In genomic region chr5:131206061-131206460, GRCh38 we compare ENCODE assay signal across 17 cellular contexts. TPM values are rescaled to one million over a fixed set of nuclear protein-coding genes. Genes with fewer than 3 reads are reported as not detected.
DNase-seq lines count a peak whose midpoint lies in the region; ATAC-seq and TF ChIP-seq lines count a peak whose summit lies in the region.
"Had no signal": no experiment of that assay in that cellular context is flagged by ENCODE, and none has a peak within 500 bp of the region (broad histone marks: within the 10 kb centered on the region; RNA-seq: fewer than 3 reads in every experiment).

No MANE protein-coding gene starts in this region.

- H3K9me2 ChIP-seq in OCI-LY1 (ENCODE audit: low read depth, low read length) = no peaks in the 10 kb centered on the region

- H4K20me1 ChIP-seq in OCI-LY1 (ENCODE audit: insufficient read depth, low read length) = no peaks in the 10 kb centered on the region

- H3K27ac ChIP-seq in CD4-positive, alpha-beta T cell (ENCODE audit: low read depth, low read length) = no peak overlapping the region
- H3K27ac ChIP-seq in OCI-LY1 (ENCODE audit: low read depth, low read length, poor library complexity, severe bottlenecking) = peak overlapping the region; percentile 6
- H3K27ac ChIP-seq: C4-2B, SJCRH30 had no signal

- POLR2A ChIA-PET in CD4-positive, alpha-beta T cell (lab: Charles Lee) = interaction anchor here (1.2 to 1.9 kb wide), 2 partner anchors 47 to 53 kb away, joined by 3 to 4 read pairs; no protein-coding TSS in a partner anchor
- POLR2A ChIA-PET in activated CD8-positive, alpha-beta T cell treated with anti-CD3 and anti-CD28 coated beads, Interleukin-2, amount 10 ng/mL, durations not matched to agents 7 days and 5 days (lab: Charles Lee) = interaction anchor here (0.7 to 3.1 kb wide), 3 partner anchors 18 to 58 kb away, joined by 3 to 12 read pairs (median 3); partner anchors contain the start of gene CDC42SE2

- 0 out of 2 replicates have a peak, but pooled peaks cover 7% of the 10 kb centered on the region for H3K36me3 ChIP-seq in OCI-LY1 (ENCODE audit: insufficient read depth, low read length)
- H3K36me3 ChIP-seq: MG63, SJCRH30 had no signal

- no peak overlapping the region for H3K4me2 ChIP-seq in OCI-LY1 (ENCODE audit: low read length)

- CTCF ChIA-PET in CD4-positive, alpha-beta T cell (lab: Charles Lee) = no interaction called here
- CTCF ChIA-PET in activated CD8-positive, alpha-beta T cell treated with anti-CD3 and anti-CD28 coated beads, Interleukin-2, amount 10 ng/mL, durations not matched to agents 7 days and 5 days (lab: Charles Lee) = interaction anchor here (1.2 kb wide), 1 partner anchor 61 kb away, joined by 3 read pairs; no protein-coding TSS in a partner anchor

- peaks cover 4% of the 10 kb centered on the region for H3F3A ChIP-seq in OCI-LY1 (ENCODE audit: insufficient read depth, low read length)

- H3K36me3 Mint-ChIP-seq in CD4-positive, alpha-beta T cell (ENCODE audit: low read depth) = peaks cover 5% of the 10 kb centered on the region
- H3K36me3 Mint-ChIP-seq in natural killer cell treated with Interleukin-12 subunit alpha and Interleukin-12 subunit beta and Interleukin-15 and Interleukin-18, amount 100 ng/mL, for 72 hours = no peaks in the 10 kb centered on the region
- H3K36me3 Mint-ChIP-seq in nephron progenitor cell (ENCODE audit: low read depth) = no peaks in the 10 kb centered on the region
- H3K36me3 Mint-ChIP-seq in activated CD8-positive, alpha-beta T cell treated with anti-CD3 and anti-CD28 coated beads, Interleukin-2, amount 10 ng/mL, durations not matched to agents 7 days and 5 days (ENCODE audit: low read depth) = peaks cover 4% of the 10 kb centered on the region

- H3K27ac Mint-ChIP-seq in CD4-positive, alpha-beta T cell = peak overlapping the region; percentile 96
- H3K27ac Mint-ChIP-seq in natural killer cell treated with Interleukin-12 subunit alpha and Interleukin-12 subunit beta and Interleukin-15 and Interleukin-18, amount 100 ng/mL, for 72 hours = peak overlapping the region; percentile 31 to 72
- no peak overlapping the region for H3K27ac Mint-ChIP-seq in nephron progenitor cell
- H3K27ac Mint-ChIP-seq in activated CD8-positive, alpha-beta T cell treated with anti-CD3 and anti-CD28 coated beads, Interleukin-2, amount 10 ng/mL, durations not matched to agents 7 days and 5 days = no peak overlapping the region

- H3K4me1 ChIP-seq in OCI-LY1 (ENCODE audit: insufficient read depth, low read length, severe bottlenecking) = peaks cover 40% of the 10 kb centered on the region
- H3K4me1 ChIP-seq: SJCRH30 had no signal

- no peak for DNase-seq in CD4-positive, alpha-beta T cell
- DNase-seq in left colon (no peak), NCI-H2081 (lab: John Stamatoyannopoulos, UW) (no peak), nephron progenitor cell (no peak), AML-193 (lab: John Stamatoyannopoulos, UW) (no peak)
- DNase-seq in natural killer cell treated with Interleukin-12 subunit alpha and Interleukin-12 subunit beta and Interleukin-15 and Interleukin-18, amount 100 ng/mL, for 72 hours (ENCODE audit: low spot score) = no peak
- no peak for DNase-seq in activated CD8-positive, alpha-beta T cell treated with anti-CD3 and anti-CD28 coated beads, Interleukin-2, amount 10 ng/mL, durations not matched to agents 7 days and 5 days
- DNase-seq: DMS79, IMR-90, MG63, NCI-H1092, NCI-H1436, NCI-H187 treated with DMSO at 0.1 percent for 48 hours, NCI-H69, SJCRH30 had no signal

- peaks cover 39% of the 10 kb centered on the region for H3K4me1 Mint-ChIP-seq in CD4-positive, alpha-beta T cell (ENCODE audit: low read depth)
- peaks cover 33 to 39% of the 10 kb centered on the region in 2 donors for H3K4me1 Mint-ChIP-seq in natural killer cell treated with Interleukin-12 subunit alpha and Interleukin-12 subunit beta and Interleukin-15 and Interleukin-18, amount 100 ng/mL, for 72 hours (ENCODE audit: low read depth in 2 of 2)
- peaks cover 22% of the 10 kb centered on the region for H3K4me1 Mint-ChIP-seq in nephron progenitor cell
- peaks cover 34% of the 10 kb centered on the region for H3K4me1 Mint-ChIP-seq in activated CD8-positive, alpha-beta T cell treated with anti-CD3 and anti-CD28 coated beads, Interleukin-2, amount 10 ng/mL, durations not matched to agents 7 days and 5 days (ENCODE audit: low read depth)

- H2AFZ ChIP-seq in OCI-LY1 (ENCODE audit: low read length) = no peak overlapping the region

- no peak overlapping the region for H3K4me3 ChIP-seq in OCI-LY1 (ENCODE audit: low read depth, low read length, poor library complexity, severe bottlenecking)
- H3K4me3 ChIP-seq: MG63, SJCRH30 had no signal

- H3K9me3 Mint-ChIP-seq in CD4-positive, alpha-beta T cell = peaks cover 2% of the 10 kb centered on the region
- H3K9me3 Mint-ChIP-seq in natural killer cell treated with Interleukin-12 subunit alpha and Interleukin-12 subunit beta and Interleukin-15 and Interleukin-18, amount 100 ng/mL, for 72 hours = no peaks in the 10 kb centered on the region
- H3K9me3 Mint-ChIP-seq in nephron progenitor cell = no peaks in the 10 kb centered on the region
- no peaks in the 10 kb centered on the region for H3K9me3 Mint-ChIP-seq in activated CD8-positive, alpha-beta T cell treated with anti-CD3 and anti-CD28 coated beads, Interleukin-2, amount 10 ng/mL, durations not matched to agents 7 days and 5 days (ENCODE audit: insufficient read depth)

- no peak for TF ChIP-seq CTCF in CD4-positive, alpha-beta T cell (IDR thresholded peaks at IDR 0.05)
- TF ChIP-seq CTCF in OCI-LY1 (IDR thresholded peaks at IDR 0.05; ENCODE audit: low read length) = no peak
- TF ChIP-seq CTCF in nephron progenitor cell (IDR thresholded peaks at IDR 0.05) = no peak

- no peaks in the 10 kb centered on the region for H3K27me3 ChIP-seq in CD4-positive, alpha-beta T cell (ENCODE audit: control insufficient read depth, insufficient read depth, low read length)
- no peaks in the 10 kb centered on the region for H3K27me3 ChIP-seq in OCI-LY1 (ENCODE audit: insufficient read depth, low read length)
- H3K27me3 ChIP-seq: MG63, SJCRH30 had no signal

- no peak overlapping the region for H3K9ac ChIP-seq in OCI-LY1 (ENCODE audit: low read length)

- intact Hi-C loops in CD4-positive, alpha-beta T cell (cut with DNase I, micrococcal nuclease) = no loop called here
- intact Hi-C loops in left colon (cut with DNase I, micrococcal nuclease) = no loop called here

- H3K79me2 ChIP-seq in OCI-LY1 (ENCODE audit: insufficient read depth, low read length) = peaks cover 2% of the 10 kb centered on the region

- H3K9me3 ChIP-seq in CD4-positive, alpha-beta T cell (ENCODE audit: control insufficient read depth, low read length) = no peaks in the 10 kb centered on the region
- H3K9me3 ChIP-seq in OCI-LY1 (ENCODE audit: low read length) = no peaks in the 10 kb centered on the region
- H3K9me3 ChIP-seq: MG63, SJCRH30 had no signal

- ATAC-seq in CD4-positive, alpha-beta T cell (ENCODE audit: poor library complexity) = no peak
- peak; percentile 82 for ATAC-seq in left colon
- no peak for ATAC-seq in natural killer cell treated with Interleukin-12 subunit alpha and Interleukin-12 subunit beta and Interleukin-15 and Interleukin-18, amount 100 ng/mL, for 72 hours
- ATAC-seq in activated CD8-positive, alpha-beta T cell treated with anti-CD3 and anti-CD28 coated beads, Interleukin-2, amount 10 ng/mL, durations not matched to agents 7 days and 5 days = no peak

- no peaks in the 10 kb centered on the region for H3K27me3 Mint-ChIP-seq in CD4-positive, alpha-beta T cell
- H3K27me3 Mint-ChIP-seq in natural killer cell treated with Interleukin-12 subunit alpha and Interleukin-12 subunit beta and Interleukin-15 and Interleukin-18, amount 100 ng/mL, for 72 hours = no peaks in the 10 kb centered on the region
- no peaks in the 10 kb centered on the region for H3K27me3 Mint-ChIP-seq in nephron progenitor cell (ENCODE audit: low read depth, poor library complexity)
- H3K27me3 Mint-ChIP-seq in activated CD8-positive, alpha-beta T cell treated with anti-CD3 and anti-CD28 coated beads, Interleukin-2, amount 10 ng/mL, durations not matched to agents 7 days and 5 days (ENCODE audit: low read depth) = no peaks in the 10 kb centered on the region

- H3K4me3 Mint-ChIP-seq in CD4-positive, alpha-beta T cell = no peak overlapping the region
- peak overlapping the region; percentile 63 for H3K4me3 Mint-ChIP-seq in natural killer cell treated with Interleukin-12 subunit alpha and Interleukin-12 subunit beta and Interleukin-15 and Interleukin-18, amount 100 ng/mL, for 72 hours
- H3K4me3 Mint-ChIP-seq in nephron progenitor cell = no peak overlapping the region
- no peak overlapping the region for H3K4me3 Mint-ChIP-seq in activated CD8-positive, alpha-beta T cell treated with anti-CD3 and anti-CD28 coated beads, Interleukin-2, amount 10 ng/mL, durations not matched to agents 7 days and 5 days

RNA-seq across cellular contexts. Expression of gene LYRM7, which starts 35.3 kb away (rescaled TPM):
- total RNA-seq in CD4-positive, alpha-beta T cell = 10 to 100 TPM in 1 of 2 experiments, 1 to 10 TPM in 1; 8.3 to 11.9 TPM
- total RNA-seq in left colon = 10 to 100 TPM; 10.8 to 12.3 TPM
- total RNA-seq in natural killer cell treated with Interleukin-12 subunit alpha and Interleukin-12 subunit beta and Interleukin-15 and Interleukin-18, amount 100 ng/mL, for 72 hours = 10 to 100 TPM in 1 of 2 donors, 1 to 10 TPM in 1; 9.8 to 14.1 TPM
- 10 to 100 TPM; 16.3 to 17.8 TPM for total RNA-seq in activated CD8-positive, alpha-beta T cell treated with anti-CD3 and anti-CD28 coated beads, Interleukin-2, amount 10 ng/mL, durations not matched to agents 7 days and 5 days

RNA-seq across cellular contexts. Expression of gene HINT1, which starts 41.0 kb away (rescaled TPM):
- 100 to 1,000 TPM; 257 to 263 TPM for total RNA-seq in CD4-positive, alpha-beta T cell
- 100 to 1,000 TPM; 303 to 318 TPM for total RNA-seq in left colon
- total RNA-seq in natural killer cell treated with Interleukin-12 subunit alpha and Interleukin-12 subunit beta and Interleukin-15 and Interleukin-18, amount 100 ng/mL, for 72 hours = 100 to 1,000 TPM; 219 to 287 TPM
- 100 to 1,000 TPM; 232 to 246 TPM for total RNA-seq in activated CD8-positive, alpha-beta T cell treated with anti-CD3 and anti-CD28 coated beads, Interleukin-2, amount 10 ng/mL, durations not matched to agents 7 days and 5 days

RNA-seq across cellular contexts. Expression of gene CDC42SE2, which starts 57.8 kb away (rescaled TPM):
- 100 to 1,000 TPM; 218 to 230 TPM for total RNA-seq in CD4-positive, alpha-beta T cell
- 100 to 1,000 TPM; 106 to 114 TPM for total RNA-seq in left colon
- 100 to 1,000 TPM in 1 of 2 donors, 10 to 100 TPM in 1; 78.2 to 120 TPM for total RNA-seq in natural killer cell treated with Interleukin-12 subunit alpha and Interleukin-12 subunit beta and Interleukin-15 and Interleukin-18, amount 100 ng/mL, for 72 hours
- total RNA-seq in activated CD8-positive, alpha-beta T cell treated with anti-CD3 and anti-CD28 coated beads, Interleukin-2, amount 10 ng/mL, durations not matched to agents 7 days and 5 days = 100 to 1,000 TPM; 115 to 126 TPM

Comparison
In these comparisons a context has a peak if more than half of its experiments do, and no peak if none do; other contexts are left out.
1. H3K27ac Mint-ChIP-seq: peak in CD4-positive, alpha-beta T cell (single experiment) and natural killer cell treated with Interleukin-12 subunit alpha and Interleukin-12 subunit beta and Interleukin-15 and Interleukin-18, amount 100 ng/mL, for 72 hours (2 of 2); none in nephron progenitor cell (single experiment) and activated CD8-positive, alpha-beta T cell treated with anti-CD3 and anti-CD28 coated beads, Interleukin-2, amount 10 ng/mL, durations not matched to agents 7 days and 5 days (single experiment).